In the genomic region with DNA sequence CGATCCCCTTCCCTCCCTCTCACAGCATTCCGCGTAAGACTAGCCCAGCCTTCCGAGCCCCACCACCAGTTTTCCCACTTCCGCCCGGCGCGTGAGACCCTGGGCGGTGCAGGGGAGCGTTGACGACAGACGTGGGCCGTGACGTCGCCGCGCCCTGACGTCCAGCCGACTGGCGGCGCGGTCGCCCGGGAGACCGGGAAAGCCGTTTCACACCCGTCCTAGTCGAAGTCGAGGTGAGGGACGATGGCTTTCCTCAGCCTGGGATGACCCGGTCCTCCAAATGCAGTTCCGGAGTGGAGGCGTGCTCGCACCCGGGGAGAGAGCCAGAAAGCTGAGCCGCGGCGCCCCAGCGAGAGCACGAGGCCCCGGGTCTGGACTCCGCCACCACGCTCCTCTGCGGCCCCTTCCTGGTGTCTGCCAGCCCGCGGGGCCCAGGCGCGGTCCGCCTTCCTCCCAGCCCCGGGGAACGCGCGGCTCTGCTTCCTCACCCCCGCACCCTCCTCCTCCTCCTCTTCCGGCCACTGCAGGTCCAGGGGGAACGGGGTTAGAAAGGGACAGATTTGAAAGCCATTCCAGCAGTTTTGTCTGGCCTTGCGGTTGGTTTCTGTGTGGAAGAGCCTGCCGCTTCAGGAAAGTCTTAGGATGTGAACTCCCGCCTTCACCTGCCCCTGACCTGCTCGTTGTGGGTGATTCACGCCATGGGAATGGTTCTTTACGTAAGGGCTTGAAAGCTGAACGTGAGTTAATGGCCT, we compare ENCODE assay signal across 1 cellular context.
TF ChIP-seq lines count a peak whose summit lies in the region.

A gene (plus strand): TSS at position 210 of the 752 bp plus-strand sequence. CDS start 2,977 bp downstream, outside the sequence.

TF ChIP-seq in K562, 482 proteins besides CTCF, POLR2A, EP300 and RAD21 (continued from another document and continues in another):
- TF ChIP-seq, protein P1, sequence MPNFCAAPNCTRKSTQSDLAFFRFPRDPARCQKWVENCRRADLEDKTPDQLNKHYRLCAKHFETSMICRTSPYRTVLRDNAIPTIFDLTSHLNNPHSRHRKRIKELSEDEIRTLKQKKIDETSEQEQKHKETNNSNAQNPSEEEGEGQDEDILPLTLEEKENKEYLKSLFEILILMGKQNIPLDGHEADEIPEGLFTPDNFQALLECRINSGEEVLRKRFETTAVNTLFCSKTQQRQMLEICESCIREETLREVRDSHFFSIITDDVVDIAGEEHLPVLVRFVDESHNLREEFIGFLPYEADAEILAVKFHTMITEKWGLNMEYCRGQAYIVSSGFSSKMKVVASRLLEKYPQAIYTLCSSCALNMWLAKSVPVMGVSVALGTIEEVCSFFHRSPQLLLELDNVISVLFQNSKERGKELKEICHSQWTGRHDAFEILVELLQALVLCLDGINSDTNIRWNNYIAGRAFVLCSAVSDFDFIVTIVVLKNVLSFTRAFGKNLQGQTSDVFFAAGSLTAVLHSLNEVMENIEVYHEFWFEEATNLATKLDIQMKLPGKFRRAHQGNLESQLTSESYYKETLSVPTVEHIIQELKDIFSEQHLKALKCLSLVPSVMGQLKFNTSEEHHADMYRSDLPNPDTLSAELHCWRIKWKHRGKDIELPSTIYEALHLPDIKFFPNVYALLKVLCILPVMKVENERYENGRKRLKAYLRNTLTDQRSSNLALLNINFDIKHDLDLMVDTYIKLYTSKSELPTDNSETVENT (CRISPR knock-in tag; IDR thresholded peaks at IDR 0.05) = peak; percentile 54; the same call in 1 of the 2 replicates
- TF ChIP-seq HDAC1 (IDR thresholded peaks at IDR 0.05) (peak in 1 of 2 experiments; percentile 82; a peak in 2 of 4 replicates), POLR3G (IDR thresholded peaks at IDR 0.05; ENCODE audit: extremely low read depth, insufficient read length, insufficient replicate concordance) (no peak), ZNF232 (CRISPR knock-in tag; IDR thresholded peaks at IDR 0.05) (no peak), HDAC8 (tag; IDR thresholded peaks at IDR 0.05) (0 out of 2 replicates have a peak, but pooled peaks have one; percentile 22), ZBTB17 (CRISPR knock-in tag; IDR thresholded peaks at IDR 0.05) (no peak), ZNF436 (CRISPR knock-in tag; IDR thresholded peaks at IDR 0.05) (no peak), TAF1 (IDR thresholded peaks at IDR 0.05; ENCODE audit: control insufficient read depth, extremely low read depth, insufficient read depth, low read length, severe bottlenecking) (peak; percentile 67), ZNF239 (CRISPR knock-in tag; IDR thresholded peaks at IDR 0.05) (no peak; the same call in 1 of the 2 replicates), PHF21A (IDR thresholded peaks at IDR 0.05; ENCODE audit: borderline replicate concordance, low read depth) (no peak), CBX8 (IDR thresholded peaks at IDR 0.05; ENCODE audit: borderline replicate concordance, extremely low read depth, low read depth, low read length, poor library complexity, severe bottlenecking) (no peak), JUN (IDR thresholded peaks at IDR 0.05; ENCODE audit: borderline replicate concordance, low read depth, low read length) (peak; percentile 55; the same call in 1 of the 2 replicates), JUN (CRISPR knock-in tag; IDR thresholded peaks at IDR 0.05; ENCODE audit: borderline replicate concordance) (no peak), STAT5B (CRISPR knock-in tag; IDR thresholded peaks at IDR 0.05) (no peak), SRSF9 (IDR thresholded peaks at IDR 0.05; ENCODE audit: borderline replicate concordance, low read depth, low read length) (no peak), ZNF707 (CRISPR knock-in tag; conservative IDR thresholded peaks at IDR 0.05) (no peak), NR2C1 (IDR thresholded peaks at IDR 0.05) (0 out of 2 replicates have a peak, but pooled peaks have one; percentile 32), NR2C1 (tag; IDR thresholded peaks at IDR 0.05) (0 out of 2 replicates have a peak, but pooled peaks have one; percentile 25), YY1 (IDR thresholded peaks at IDR 0.05; ENCODE audit: borderline replicate concordance in 1 of 3, control insufficient read depth in 1 of 3, extremely low read depth in 1 of 3, insufficient read depth in 3 of 3, insufficient read length in 1 of 3, insufficient replicate concordance in 2 of 3, low read depth in 1 of 3, low read length in 2 of 3) (peak in 2 of 3 experiments; percentile 9 to 44), DNMT1 (IDR thresholded peaks at IDR 0.05) (no peak), POLR2AphosphoS5 (IDR thresholded peaks at IDR 0.05; ENCODE audit: control insufficient read depth, insufficient read depth, low read depth, low read length) (peak; percentile 65), SLC30A9 (CRISPR knock-in tag; IDR thresholded peaks at IDR 0.05) (no peak), CBFA2T3 (IDR thresholded peaks at IDR 0.05) (no peak), BMI1 (IDR thresholded peaks at IDR 0.05; ENCODE audit: low read length) (no peak), PHTF2 (CRISPR knock-in tag; IDR thresholded peaks at IDR 0.05) (no peak), NBN (IDR thresholded peaks at IDR 0.05; ENCODE audit: low read depth) (peak; percentile 29), NFRKB (IDR thresholded peaks at IDR 0.05; ENCODE audit: low read depth) (peak; percentile 54; the same call in 1 of the 2 replicates), ZNF23 (CRISPR knock-in tag; IDR thresholded peaks at IDR 0.05) (no peak), MAFK (IDR thresholded peaks at IDR 0.05; ENCODE audit: low read length) (no peak), TARDBP (IDR thresholded peaks at IDR 0.05) (peak; percentile 89; the same call in 1 of the 2 replicates), ZNF134 (CRISPR knock-in tag; conservative IDR thresholded peaks at IDR 0.05) (no peak; the same call in 1 of the 2 replicates), HIVEP1 (CRISPR knock-in tag; IDR thresholded peaks at IDR 0.05) (no peak), ZC3H8 (IDR thresholded peaks at IDR 0.05) (no peak), HDAC2 (IDR thresholded peaks at IDR 0.05) (no peak), ZNF347 (CRISPR knock-in tag; IDR thresholded peaks at IDR 0.05; ENCODE audit: low read depth) (no peak)
- TF ChIP-seq, protein P2, sequence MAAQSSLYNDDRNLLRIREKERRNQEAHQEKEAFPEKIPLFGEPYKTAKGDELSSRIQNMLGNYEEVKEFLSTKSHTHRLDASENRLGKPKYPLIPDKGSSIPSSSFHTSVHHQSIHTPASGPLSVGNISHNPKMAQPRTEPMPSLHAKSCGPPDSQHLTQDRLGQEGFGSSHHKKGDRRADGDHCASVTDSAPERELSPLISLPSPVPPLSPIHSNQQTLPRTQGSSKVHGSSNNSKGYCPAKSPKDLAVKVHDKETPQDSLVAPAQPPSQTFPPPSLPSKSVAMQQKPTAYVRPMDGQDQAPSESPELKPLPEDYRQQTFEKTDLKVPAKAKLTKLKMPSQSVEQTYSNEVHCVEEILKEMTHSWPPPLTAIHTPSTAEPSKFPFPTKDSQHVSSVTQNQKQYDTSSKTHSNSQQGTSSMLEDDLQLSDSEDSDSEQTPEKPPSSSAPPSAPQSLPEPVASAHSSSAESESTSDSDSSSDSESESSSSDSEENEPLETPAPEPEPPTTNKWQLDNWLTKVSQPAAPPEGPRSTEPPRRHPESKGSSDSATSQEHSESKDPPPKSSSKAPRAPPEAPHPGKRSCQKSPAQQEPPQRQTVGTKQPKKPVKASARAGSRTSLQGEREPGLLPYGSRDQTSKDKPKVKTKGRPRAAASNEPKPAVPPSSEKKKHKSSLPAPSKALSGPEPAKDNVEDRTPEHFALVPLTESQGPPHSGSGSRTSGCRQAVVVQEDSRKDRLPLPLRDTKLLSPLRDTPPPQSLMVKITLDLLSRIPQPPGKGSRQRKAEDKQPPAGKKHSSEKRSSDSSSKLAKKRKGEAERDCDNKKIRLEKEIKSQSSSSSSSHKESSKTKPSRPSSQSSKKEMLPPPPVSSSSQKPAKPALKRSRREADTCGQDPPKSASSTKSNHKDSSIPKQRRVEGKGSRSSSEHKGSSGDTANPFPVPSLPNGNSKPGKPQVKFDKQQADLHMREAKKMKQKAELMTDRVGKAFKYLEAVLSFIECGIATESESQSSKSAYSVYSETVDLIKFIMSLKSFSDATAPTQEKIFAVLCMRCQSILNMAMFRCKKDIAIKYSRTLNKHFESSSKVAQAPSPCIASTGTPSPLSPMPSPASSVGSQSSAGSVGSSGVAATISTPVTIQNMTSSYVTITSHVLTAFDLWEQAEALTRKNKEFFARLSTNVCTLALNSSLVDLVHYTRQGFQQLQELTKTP (IDR thresholded peaks at IDR 0.05; ENCODE audit: low read depth in 1 of 2, partially characterized antibody in 2 of 2) = no peak
- TF ChIP-seq, protein P3, sequence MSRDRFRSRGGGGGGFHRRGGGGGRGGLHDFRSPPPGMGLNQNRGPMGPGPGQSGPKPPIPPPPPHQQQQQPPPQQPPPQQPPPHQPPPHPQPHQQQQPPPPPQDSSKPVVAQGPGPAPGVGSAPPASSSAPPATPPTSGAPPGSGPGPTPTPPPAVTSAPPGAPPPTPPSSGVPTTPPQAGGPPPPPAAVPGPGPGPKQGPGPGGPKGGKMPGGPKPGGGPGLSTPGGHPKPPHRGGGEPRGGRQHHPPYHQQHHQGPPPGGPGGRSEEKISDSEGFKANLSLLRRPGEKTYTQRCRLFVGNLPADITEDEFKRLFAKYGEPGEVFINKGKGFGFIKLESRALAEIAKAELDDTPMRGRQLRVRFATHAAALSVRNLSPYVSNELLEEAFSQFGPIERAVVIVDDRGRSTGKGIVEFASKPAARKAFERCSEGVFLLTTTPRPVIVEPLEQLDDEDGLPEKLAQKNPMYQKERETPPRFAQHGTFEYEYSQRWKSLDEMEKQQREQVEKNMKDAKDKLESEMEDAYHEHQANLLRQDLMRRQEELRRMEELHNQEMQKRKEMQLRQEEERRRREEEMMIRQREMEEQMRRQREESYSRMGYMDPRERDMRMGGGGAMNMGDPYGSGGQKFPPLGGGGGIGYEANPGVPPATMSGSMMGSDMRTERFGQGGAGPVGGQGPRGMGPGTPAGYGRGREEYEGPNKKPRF (IDR thresholded peaks at IDR 0.05; ENCODE audit: low read depth, low read length) = no peak
- TF ChIP-seq, protein P4, sequence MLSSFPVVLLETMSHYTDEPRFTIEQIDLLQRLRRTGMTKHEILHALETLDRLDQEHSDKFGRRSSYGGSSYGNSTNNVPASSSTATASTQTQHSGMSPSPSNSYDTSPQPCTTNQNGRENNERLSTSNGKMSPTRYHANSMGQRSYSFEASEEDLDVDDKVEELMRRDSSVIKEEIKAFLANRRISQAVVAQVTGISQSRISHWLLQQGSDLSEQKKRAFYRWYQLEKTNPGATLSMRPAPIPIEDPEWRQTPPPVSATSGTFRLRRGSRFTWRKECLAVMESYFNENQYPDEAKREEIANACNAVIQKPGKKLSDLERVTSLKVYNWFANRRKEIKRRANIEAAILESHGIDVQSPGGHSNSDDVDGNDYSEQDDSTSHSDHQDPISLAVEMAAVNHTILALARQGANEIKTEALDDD (IDR thresholded peaks at IDR 0.05) = peak; percentile 26; the same call in 1 of the 2 replicates
- TF ChIP-seq, protein P5, sequence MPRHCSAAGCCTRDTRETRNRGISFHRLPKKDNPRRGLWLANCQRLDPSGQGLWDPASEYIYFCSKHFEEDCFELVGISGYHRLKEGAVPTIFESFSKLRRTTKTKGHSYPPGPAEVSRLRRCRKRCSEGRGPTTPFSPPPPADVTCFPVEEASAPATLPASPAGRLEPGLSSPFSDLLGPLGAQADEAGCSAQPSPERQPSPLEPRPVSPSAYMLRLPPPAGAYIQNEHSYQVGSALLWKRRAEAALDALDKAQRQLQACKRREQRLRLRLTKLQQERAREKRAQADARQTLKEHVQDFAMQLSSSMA (CRISPR knock-in tag; IDR thresholded peaks at IDR 0.05) = no peak
- TF ChIP-seq, protein P6, sequence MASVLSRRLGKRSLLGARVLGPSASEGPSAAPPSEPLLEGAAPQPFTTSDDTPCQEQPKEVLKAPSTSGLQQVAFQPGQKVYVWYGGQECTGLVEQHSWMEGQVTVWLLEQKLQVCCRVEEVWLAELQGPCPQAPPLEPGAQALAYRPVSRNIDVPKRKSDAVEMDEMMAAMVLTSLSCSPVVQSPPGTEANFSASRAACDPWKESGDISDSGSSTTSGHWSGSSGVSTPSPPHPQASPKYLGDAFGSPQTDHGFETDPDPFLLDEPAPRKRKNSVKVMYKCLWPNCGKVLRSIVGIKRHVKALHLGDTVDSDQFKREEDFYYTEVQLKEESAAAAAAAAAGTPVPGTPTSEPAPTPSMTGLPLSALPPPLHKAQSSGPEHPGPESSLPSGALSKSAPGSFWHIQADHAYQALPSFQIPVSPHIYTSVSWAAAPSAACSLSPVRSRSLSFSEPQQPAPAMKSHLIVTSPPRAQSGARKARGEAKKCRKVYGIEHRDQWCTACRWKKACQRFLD (CRISPR knock-in tag; IDR thresholded peaks at IDR 0.05) = 0 out of 2 replicates have a peak, but pooled peaks have one; percentile 66
- TF ChIP-seq, protein P7, sequence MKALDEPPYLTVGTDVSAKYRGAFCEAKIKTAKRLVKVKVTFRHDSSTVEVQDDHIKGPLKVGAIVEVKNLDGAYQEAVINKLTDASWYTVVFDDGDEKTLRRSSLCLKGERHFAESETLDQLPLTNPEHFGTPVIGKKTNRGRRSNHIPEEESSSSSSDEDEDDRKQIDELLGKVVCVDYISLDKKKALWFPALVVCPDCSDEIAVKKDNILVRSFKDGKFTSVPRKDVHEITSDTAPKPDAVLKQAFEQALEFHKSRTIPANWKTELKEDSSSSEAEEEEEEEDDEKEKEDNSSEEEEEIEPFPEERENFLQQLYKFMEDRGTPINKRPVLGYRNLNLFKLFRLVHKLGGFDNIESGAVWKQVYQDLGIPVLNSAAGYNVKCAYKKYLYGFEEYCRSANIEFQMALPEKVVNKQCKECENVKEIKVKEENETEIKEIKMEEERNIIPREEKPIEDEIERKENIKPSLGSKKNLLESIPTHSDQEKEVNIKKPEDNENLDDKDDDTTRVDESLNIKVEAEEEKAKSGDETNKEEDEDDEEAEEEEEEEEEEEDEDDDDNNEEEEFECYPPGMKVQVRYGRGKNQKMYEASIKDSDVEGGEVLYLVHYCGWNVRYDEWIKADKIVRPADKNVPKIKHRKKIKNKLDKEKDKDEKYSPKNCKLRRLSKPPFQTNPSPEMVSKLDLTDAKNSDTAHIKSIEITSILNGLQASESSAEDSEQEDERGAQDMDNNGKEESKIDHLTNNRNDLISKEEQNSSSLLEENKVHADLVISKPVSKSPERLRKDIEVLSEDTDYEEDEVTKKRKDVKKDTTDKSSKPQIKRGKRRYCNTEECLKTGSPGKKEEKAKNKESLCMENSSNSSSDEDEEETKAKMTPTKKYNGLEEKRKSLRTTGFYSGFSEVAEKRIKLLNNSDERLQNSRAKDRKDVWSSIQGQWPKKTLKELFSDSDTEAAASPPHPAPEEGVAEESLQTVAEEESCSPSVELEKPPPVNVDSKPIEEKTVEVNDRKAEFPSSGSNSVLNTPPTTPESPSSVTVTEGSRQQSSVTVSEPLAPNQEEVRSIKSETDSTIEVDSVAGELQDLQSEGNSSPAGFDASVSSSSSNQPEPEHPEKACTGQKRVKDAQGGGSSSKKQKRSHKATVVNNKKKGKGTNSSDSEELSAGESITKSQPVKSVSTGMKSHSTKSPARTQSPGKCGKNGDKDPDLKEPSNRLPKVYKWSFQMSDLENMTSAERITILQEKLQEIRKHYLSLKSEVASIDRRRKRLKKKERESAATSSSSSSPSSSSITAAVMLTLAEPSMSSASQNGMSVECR (CRISPR knock-in tag; IDR thresholded peaks at IDR 0.05) = peak; percentile 94
- TF ChIP-seq, protein P8, sequence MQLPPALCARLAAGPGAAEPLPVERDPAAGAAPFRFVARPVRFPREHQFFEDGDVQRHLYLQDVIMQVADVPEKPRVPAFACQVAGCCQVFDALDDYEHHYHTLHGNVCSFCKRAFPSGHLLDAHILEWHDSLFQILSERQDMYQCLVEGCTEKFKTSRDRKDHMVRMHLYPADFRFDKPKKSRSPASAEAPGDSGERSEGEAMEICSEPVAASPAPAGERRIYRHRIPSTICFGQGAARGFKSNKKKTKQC (CRISPR knock-in tag; IDR thresholded peaks at IDR 0.05) = peak; percentile 85; the same call in 1 of the 2 replicates
